In genomic region chr3:194165619-194166018, GRCh38 we compare ENCODE assay signal across 28 cellular contexts.
A peak's percentile ranks its signal among the peaks of the same experiment; 100 is the strongest.
DNase-seq lines count a peak whose midpoint lies in the region; ATAC-seq and TF ChIP-seq lines count a peak whose summit lies in the region.
"Had no signal": no experiment of that assay in that cellular context is flagged by ENCODE, and none has a peak within 500 bp of the region (broad histone marks: within the 10 kb centered on the region; RNA-seq: fewer than 3 reads in every experiment).

No MANE protein-coding gene starts in this region.

- H3K4me3 Mint-ChIP-seq in nephron: no peak overlapping the region
- H3K4me3 Mint-ChIP-seq: activated CD4-positive, alpha-beta memory T cell treated with anti-CD3 and anti-CD28 coated beads for 36 hours; activated T-helper 1 cell treated with anti-CD3 and anti-CD28 coated beads, Interleukin-12 subunit alpha, Interleukin-12 subunit beta, Interleukin-2, Interleukin-4 antibody, amounts not matched to agents 30 ng/mL and 10 ng/mL and 1 ng/mL, durations not matched to agents 14 hours and 24 hours and 36 hours; effector memory CD8-positive, alpha-beta T cell; T-helper 1 cell treated with Interleukin-12 subunit alpha and Interleukin-12 subunit beta and Interleukin-4 antibody, amounts not matched to agents 30 μg/mL and 1 μg/mL, for 36 hours had no signal

- no peaks in the 10 kb centered on the region for H3K9me3 ChIP-seq in SK-N-MC (ENCODE audit: low read depth, low read length)
- H3K9me3 ChIP-seq: BLaER1, psoas muscle, sigmoid colon, stomach, tibial artery had no signal

- peak overlapping the region; percentile 88 to 96 (median 92) for H3K27ac Mint-ChIP-seq in nephron
- H3K27ac Mint-ChIP-seq: activated CD4-positive, alpha-beta memory T cell treated with anti-CD3 and anti-CD28 coated beads for 36 hours; activated T-helper 1 cell treated with anti-CD3 and anti-CD28 coated beads, Interleukin-12 subunit alpha, Interleukin-12 subunit beta, Interleukin-2, Interleukin-4 antibody, amounts not matched to agents 30 ng/mL and 10 ng/mL and 1 ng/mL, durations not matched to agents 14 hours and 24 hours and 36 hours; effector memory CD8-positive, alpha-beta T cell; T-helper 1 cell treated with Interleukin-12 subunit alpha and Interleukin-12 subunit beta and Interleukin-4 antibody, amounts not matched to agents 30 μg/mL and 1 μg/mL, for 36 hours had no signal

- no peaks in the 10 kb centered on the region for H3K36me3 Mint-ChIP-seq in nephron (ENCODE audit: low read depth)
- H3K36me3 Mint-ChIP-seq: activated CD4-positive, alpha-beta memory T cell treated with anti-CD3 and anti-CD28 coated beads for 36 hours had no signal

- no peaks in the 10 kb centered on the region for H3K27me3 ChIP-seq in HL-60 (ENCODE audit: insufficient read depth, poor library complexity, severe bottlenecking)
- H3K27me3 ChIP-seq: BLaER1, sigmoid colon, stomach had no signal

- H3K9me3 Mint-ChIP-seq in nephron: no peaks in the 10 kb centered on the region
- H3K9me3 Mint-ChIP-seq: activated CD4-positive, alpha-beta memory T cell treated with anti-CD3 and anti-CD28 coated beads for 36 hours; activated T-helper 1 cell treated with anti-CD3 and anti-CD28 coated beads, Interleukin-12 subunit alpha, Interleukin-12 subunit beta, Interleukin-2, Interleukin-4 antibody, amounts not matched to agents 30 ng/mL and 10 ng/mL and 1 ng/mL, durations not matched to agents 14 hours and 24 hours and 36 hours; effector memory CD8-positive, alpha-beta T cell; T-helper 1 cell treated with Interleukin-12 subunit alpha and Interleukin-12 subunit beta and Interleukin-4 antibody, amounts not matched to agents 30 μg/mL and 1 μg/mL, for 36 hours had no signal

- no peaks in the 10 kb centered on the region for H3K36me3 ChIP-seq in SK-N-MC (ENCODE audit: insufficient read depth, low read length)
- H3K36me3 ChIP-seq: BLaER1, sigmoid colon, stomach, tibial artery had no signal

- H3K4me1 Mint-ChIP-seq in nephron: peaks cover 74% of the 10 kb centered on the region

- ATAC-seq in GM18519 (IDR thresholded peaks at IDR 0.05; ENCODE audit: low FRiP score, unreplicated experiment) (no peak), GM19463 (IDR thresholded peaks at IDR 0.05; ENCODE audit: unreplicated experiment) (no peak)
- ATAC-seq: activated CD4-positive, CD25-positive, alpha-beta regulatory T cell treated with anti-CD3 and anti-CD28 coated beads, Interleukin-2, amount 50 U/mL, for 24 hours; effector memory CD8-positive, alpha-beta T cell; HCT116; psoas muscle had no signal

- DNase-seq in DMS153 treated with DMSO at 0.1 percent for 48 hours (lab: John Stamatoyannopoulos, UW; ENCODE audit: unreplicated experiment) (peak; percentile 18), HL-60 (ENCODE audit: low read depth in 1 of 2, low spot score in 1 of 2) (peak; percentile 66 to 79), SK-N-MC (ENCODE audit: low read depth, low spot score) (no peak), cerebellar nuclear complex (lab: John Stamatoyannopoulos, UW) (no peak)
- DNase-seq: activated CD4-positive, alpha-beta memory T cell treated with anti-CD3 and anti-CD28 coated beads for 36 hours; activated naive CD4-positive, alpha-beta T cell treated with Interleukin-2 at 50 U/mL for 16 hours; central memory CD4-positive, alpha-beta T cell; DMS 273 treated with DMSO at 0.1 percent for 48 hours; effector memory CD8-positive, alpha-beta T cell; erythroblast; mammary epithelial cell; NCI-H1092 treated with DMSO at 0.1 percent for 48 hours; NCI-H1930; NCI-H82; psoas muscle; sigmoid colon; stimulated activated CD4-positive, alpha-beta T cell treated with anti-CD3 and anti-CD28 coated beads, Interleukin-12 subunit alpha, Interleukin-12 subunit beta, amount 100 ng/mL, for 4 hours; stimulated activated CD4-positive, alpha-beta T cell treated with anti-CD3 and anti-CD28 coated beads, Interleukin-2, amount 100 ng/mL, for 48 hours; stomach; tibial artery had no signal

- no peak overlapping the region for H3K9ac ChIP-seq in SK-N-MC (ENCODE audit: insufficient read length)
- H3K9ac ChIP-seq: BLaER1 had no signal

- TF ChIP-seq CTCF in HL-60 (IDR thresholded peaks at IDR 0.05; ENCODE audit: insufficient read depth, low read length): no peak
- no peak for TF ChIP-seq CTCF in nephron (IDR thresholded peaks at IDR 0.05; ENCODE audit: unreplicated experiment in 3 of 3)

- H3K27ac ChIP-seq in HL-60 (replicated peaks) (peak overlapping the region; percentile 63), SK-N-MC (peak overlapping the region; percentile 37; the same call in 1 of the 2 replicates)
- H3K27ac ChIP-seq: BLaER1, psoas muscle, stomach, tibial artery had no signal

- H3K27me3 Mint-ChIP-seq in nephron (ENCODE audit: low read depth): peaks cover 34% of the 10 kb centered on the region

- no peak overlapping the region for H3K4me3 ChIP-seq in HL-60 (replicated peaks; ENCODE audit: insufficient read depth, low read length)
- H3K4me3 ChIP-seq in SK-N-MC: no peak overlapping the region
- H3K4me3 ChIP-seq: BLaER1, psoas muscle, sigmoid colon, stomach, tibial artery had no signal

Comparison
In these comparisons a context has a peak if more than half of its experiments do, and no peak if none do; other contexts are left out.
1. DNase-seq: peak in DMS153 treated with DMSO at 0.1 percent for 48 hours (single experiment) and HL-60 (2 of 2); none in SK-N-MC (single experiment) and cerebellar nuclear complex (0 of 2).